ENCODE assay signal across 8 cellular contexts in the genomic region with DNA sequence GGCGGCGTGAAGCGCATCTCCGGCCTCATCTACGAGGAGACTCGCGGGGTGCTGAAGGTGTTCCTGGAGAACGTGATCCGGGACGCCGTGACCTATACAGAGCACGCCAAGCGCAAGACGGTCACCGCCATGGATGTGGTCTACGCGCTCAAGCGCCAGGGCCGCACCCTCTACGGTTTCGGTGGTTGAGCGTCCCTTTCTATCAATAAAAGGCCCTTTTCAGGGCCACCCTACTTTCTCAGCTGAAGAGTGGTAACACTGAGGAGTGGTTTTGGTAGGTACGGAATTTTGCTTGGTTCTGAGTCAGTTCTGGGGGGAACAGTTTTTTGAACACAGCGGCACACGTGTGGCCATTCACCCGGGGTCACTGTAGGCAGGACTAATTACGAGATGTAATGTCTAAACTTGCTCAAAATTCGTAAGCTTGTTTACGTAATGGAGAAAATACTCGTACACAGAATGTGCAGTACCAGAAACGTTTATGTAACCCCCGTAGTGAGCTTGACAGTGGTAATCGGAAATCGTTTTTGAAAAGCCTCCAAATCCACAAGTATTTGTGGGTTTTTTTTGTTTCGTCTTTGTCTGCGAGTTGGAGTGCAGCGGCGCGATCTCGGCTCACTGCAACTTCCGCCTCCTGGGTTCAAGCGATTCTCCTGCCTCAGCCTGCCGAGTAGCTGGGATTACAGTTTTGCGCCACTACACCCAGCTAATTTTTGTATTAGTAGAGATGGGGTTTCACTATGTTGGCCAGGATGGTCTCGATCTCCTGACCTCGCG.
DNase-seq lines count a peak whose midpoint lies in the region; ATAC-seq, FAIRE-seq and TF ChIP-seq lines count a peak whose summit lies in the region.
"Not testable (repeated sequence)": the region's sequence is repeated elsewhere in the genome, so short reads cannot be mapped to it uniquely, and the experiment has no call there.

No MANE protein-coding gene starts in this region.

- H3K27me3 Mint-ChIP-seq in activated naive CD8-positive, alpha-beta T cell treated with anti-CD3 and anti-CD28 coated beads for 36 hours, result not testable (repeated sequence)
- peaks cover 22% of the 10 kb centered on the region for H3K27me3 Mint-ChIP-seq in neural crest cell (ENCODE audit: low read depth)

- ATAC-seq in GM18499 (IDR thresholded peaks at IDR 0.05; ENCODE audit: insufficient read depth, unreplicated experiment) (peak; percentile 42), HG02610 (IDR thresholded peaks at IDR 0.05; ENCODE audit: unreplicated experiment) (peak; percentile 72), gastroesophageal sphincter (peak; percentile 74)

- 4 to 14% methylated on average over 10 to 25 of the region's 47 CpGs for WGBS in gastroesophageal sphincter (ENCODE audit: low coverage in 1 of 2), 2 donors

- H3K4me3 ChIP-seq in SJSA1 (peak overlapping the region; percentile 73), gastroesophageal sphincter (peak overlapping the region; percentile 40 to 51)

- H3K4me1 Mint-ChIP-seq in activated naive CD8-positive, alpha-beta T cell treated with anti-CD3 and anti-CD28 coated beads for 36 hours, result peaks cover 24% of the 10 kb centered on the region
- H3K4me1 Mint-ChIP-seq in neural crest cell, result peaks cover 47% of the 10 kb centered on the region

- H3K36me3 Mint-ChIP-seq in activated naive CD8-positive, alpha-beta T cell treated with anti-CD3 and anti-CD28 coated beads for 36 hours, result not testable (repeated sequence)
- H3K36me3 Mint-ChIP-seq in neural crest cell (ENCODE audit: low read depth), result peaks cover 15% of the 10 kb centered on the region

- peak overlapping the region; percentile 97 for H3K27ac ChIP-seq in SJSA1
- H3K27ac ChIP-seq in gastroesophageal sphincter, result peak overlapping the region in 3 of 4 donors; percentile 20 to 83 (median 80)

- FAIRE-seq in urothelium cell line (lab: Jason Lieb, UNC), result not testable (repeated sequence)

- TF ChIP-seq POLR2A in gastroesophageal sphincter (IDR thresholded peaks at IDR 0.05), result not testable (repeated sequence)

- peaks cover 12% of the 10 kb centered on the region for H3K4me1 ChIP-seq in SJSA1 (replicated peaks)
- not testable (repeated sequence) for H3K4me1 ChIP-seq in gastroesophageal sphincter

- H3K36me3 ChIP-seq in SJSA1, gastroesophageal sphincter: not testable (repeated sequence)

- not testable (repeated sequence) for H3K27me3 ChIP-seq in SJSA1 (replicated peaks)
- peaks cover 56% of the 10 kb centered on the region for H3K27me3 ChIP-seq in gastroesophageal sphincter

- TF ChIP-seq CTCF in gastroesophageal sphincter (IDR thresholded peaks at IDR 0.05); neural crest cell (conservative IDR thresholded peaks at IDR 0.05): not testable (repeated sequence)

- H3K4me3 Mint-ChIP-seq in activated naive CD8-positive, alpha-beta T cell treated with anti-CD3 and anti-CD28 coated beads for 36 hours, result peak overlapping the region; percentile 87
- peak overlapping the region; percentile 98 for H3K4me3 Mint-ChIP-seq in neural crest cell

- peak overlapping the region; percentile 95 for H3K27ac Mint-ChIP-seq in activated naive CD8-positive, alpha-beta T cell treated with anti-CD3 and anti-CD28 coated beads for 36 hours
- peak overlapping the region; percentile 98 for H3K27ac Mint-ChIP-seq in neural crest cell (ENCODE audit: unreplicated experiment)

- H3K9me3 Mint-ChIP-seq in activated naive CD8-positive, alpha-beta T cell treated with anti-CD3 and anti-CD28 coated beads for 36 hours; neural crest cell: not testable (repeated sequence)

- peak; percentile 58 to 84 for DNase-seq in Kasumi-1 (lab: John Stamatoyannopoulos, UW)
- DNase-seq in SJSA1 (ENCODE audit: low read depth in 1 of 2, low spot score in 2 of 2), result peak in 1 of 2 experiments; percentile 77
- peak; percentile 61 for DNase-seq in activated naive CD8-positive, alpha-beta T cell treated with anti-CD3 and anti-CD28 coated beads for 36 hours
- DNase-seq in neural crest cell (ENCODE audit: low read depth, low spot score), result not testable (repeated sequence)
- DNase-seq in urothelium cell line (ENCODE audit: low spot score), result peak; percentile 12

- not testable (repeated sequence) for H3K9me3 ChIP-seq in SJSA1 (replicated peaks); gastroesophageal sphincter

- TF ChIP-seq EP300 in gastroesophageal sphincter (IDR thresholded peaks at IDR 0.05), result not testable (repeated sequence)
